Comparison of ENCODE assay signal across 8 cellular contexts in genomic region chr15:41559239-41559488, GRCh38. TPM values are rescaled to one million over a fixed set of nuclear protein-coding genes. Genes with fewer than 3 reads are reported as not detected.
A peak's percentile ranks its signal among the peaks of the same experiment; 100 is the strongest.
DNase-seq lines count a peak whose midpoint lies in the region; ATAC-seq, FAIRE-seq and TF ChIP-seq lines count a peak whose summit lies in the region.

No MANE protein-coding gene starts in this region.

- no peak for TF ChIP-seq RAD21 in H1 (IDR thresholded peaks at IDR 0.05 in 1 of 2, conservative IDR thresholded peaks at IDR 0.05 in 1 of 2; ENCODE audit: low read depth in 2 of 2, low read length in 2 of 2)

- no peak overlapping the region for H2BK20ac ChIP-seq in H1 (ENCODE audit: low read length)

- peak overlapping the region in 1 of 10 donors; percentile 89 for H3K4me3 Mint-ChIP-seq in naive thymus-derived CD8-positive, alpha-beta T cell

- H3K27ac ChIP-seq in ACC112 (ENCODE audit: low read depth, low read length) (no peak overlapping the region), H1 (ENCODE audit: low read depth, low read length) (no peak overlapping the region)

- peak overlapping the region; percentile 90 to 99 for H3K4me2 ChIP-seq in H1 (ENCODE audit: insufficient read depth in 1 of 2, low read depth in 2 of 2, low read length in 2 of 2)

- H4K8ac ChIP-seq in H1 (ENCODE audit: extremely low read depth, insufficient read depth, low read length), result no peak overlapping the region

- H3K9ac ChIP-seq in H1 (replicated peaks in 1 of 4; ENCODE audit: extremely low read depth in 1 of 4, low read depth in 3 of 4, low read length in 3 of 4), result peak overlapping the region in 3 of 4 experiments; percentile 60 to 88 (median 69); a peak in 5 of 7 replicates

- peaks cover 4 to 27% (median 14%) of the 10 kb centered on the region in 5 donors for H3K27me3 Mint-ChIP-seq in naive thymus-derived CD8-positive, alpha-beta T cell

- H3K23me2 ChIP-seq in H1 (ENCODE audit: low read depth, low read length), result peaks cover 9% of the 10 kb centered on the region; the same call in 1 of the 2 replicates

- H3K18ac ChIP-seq in H1 (ENCODE audit: extremely low read depth, low read length), result no peak overlapping the region; the same call in 1 of the 2 replicates

- no peak overlapping the region for H2BK15ac ChIP-seq in H1 (ENCODE audit: low read length)

- H2BK5ac ChIP-seq in H1 (ENCODE audit: low read depth, low read length), result no peak overlapping the region

- TF ChIP-seq POLR2A in H1 (IDR thresholded peaks at IDR 0.05; ENCODE audit: control extremely low read depth in 1 of 2, low read depth in 2 of 2, low read length in 2 of 2), result no peak

- no peak overlapping the region for H3K14ac ChIP-seq in H1 (ENCODE audit: insufficient read length)

- peaks cover 0 to 3% of the 10 kb centered on the region in 2 experiments for H4K20me1 ChIP-seq in H1 (replicated peaks in 1 of 2; ENCODE audit: control insufficient read depth in 1 of 2, insufficient read depth in 2 of 2, low read length in 2 of 2)

- POLR2A ChIA-PET in H1 (lab: Charles Lee; ENCODE audit: partially characterized antibody), result interaction anchor here (0.6 to 21.2 kb wide), 4 partner anchors 23 to 395 kb away, joined by 3 to 643 read pairs (median 4); no protein-coding TSS in a partner anchor
- POLR2A ChIA-PET in naive thymus-derived CD8-positive, alpha-beta T cell (lab: Charles Lee), result interaction anchor here (2.8 kb wide), 1 partner anchor 15 kb away, joined by 25 read pairs; the partner anchor contains the start of gene RPAP1

- CTCF ChIA-PET in H1 (lab: Charles Lee; ENCODE audit: partially characterized antibody), result interaction anchor here (1.0 to 1.3 kb wide), 5 partner anchors 9 to 59 kb away, joined by 3 to 8 read pairs (median 4); no protein-coding TSS in a partner anchor

- 0% methylated on average over 9 of the region's 35 CpGs; no CpG with 5 or more reads in 1 of the 2 experiments for WGBS in H1 (ENCODE audit: extremely low coverage in 1 of 2, insufficient coverage in 1 of 2, insufficient read length in 1 of 2, insufficient replicate concordance in 2 of 2, low coverage in 1 of 2, low lambda C conversion rate in 2 of 2, missing lambda C conversion rate in 1 of 2), 2 experiments

- no peaks in the 10 kb centered on the region for H3K79me2 ChIP-seq in ACC112 (ENCODE audit: control insufficient read depth, insufficient read depth, low read length, unreplicated experiment)
- H3K79me2 ChIP-seq in H1 (ENCODE audit: control insufficient read depth in 1 of 2, insufficient read depth in 2 of 2, low read length in 2 of 2), result peaks cover 0 to 21% of the 10 kb centered on the region in 2 experiments; a peak in 1 of 4 replicates

- H4K91ac ChIP-seq in H1 (replicated peaks; ENCODE audit: insufficient read length, low read length), result peak overlapping the region; percentile 58

- H2BK12ac ChIP-seq in H1 (ENCODE audit: low read depth, low read length), result no peak overlapping the region

- no peak overlapping the region for H3K27ac Mint-ChIP-seq in naive thymus-derived CD8-positive, alpha-beta T cell

- TF ChIP-seq EP300 in H1 (IDR thresholded peaks at IDR 0.05; ENCODE audit: borderline replicate concordance in 1 of 2, low read depth in 2 of 2, low read length in 2 of 2), result no peak

- H3K9me3 ChIP-seq in MG63 (no peaks in the 10 kb centered on the region), H1 (ENCODE audit: insufficient read depth in 2 of 2, low read depth in 1 of 2, low read length in 1 of 2) (no peaks in the 10 kb centered on the region)

- H3K4me1 Mint-ChIP-seq in naive thymus-derived CD8-positive, alpha-beta T cell, result peaks cover 16 to 22% (median 18%) of the 10 kb centered on the region in 4 donors

- TF ChIP-seq CTCF in H1 (IDR thresholded peaks at IDR 0.05; ENCODE audit: control extremely low read depth in 1 of 3, insufficient read depth in 1 of 3, low read depth in 1 of 3, low read length in 3 of 3), result no peak

- H4K5ac ChIP-seq in H1 (ENCODE audit: insufficient read length, low read depth, low read length), result no peak overlapping the region

- DNase-seq in MG63 (no peak), H1 (ENCODE audit: low read depth in 1 of 2, low spot score in 2 of 2) (no peak), cerebellar cortex (ENCODE audit: low spot score) (no peak), DMS 273 treated with DMSO at 0.1 percent for 48 hours (lab: John Stamatoyannopoulos, UW) (no peak)
- DNase-seq in naive thymus-derived CD8-positive, alpha-beta T cell, result peak in 1 of 10 donors; percentile 43

- no peak overlapping the region for H3K56ac ChIP-seq in H1 (replicated peaks; ENCODE audit: insufficient read length, low read depth, low read length)

- H2AFZ ChIP-seq in ACC112 (ENCODE audit: low read length, unreplicated experiment) (peak overlapping the region; percentile 97), H1 (ENCODE audit: low read length) (no peak overlapping the region)

- H3K36me3 ChIP-seq in ACC112 (ENCODE audit: insufficient read depth, low read length) (no peaks in the 10 kb centered on the region), MG63 (no peaks in the 10 kb centered on the region), H1 (ENCODE audit: control insufficient read depth in 2 of 4, insufficient read depth in 4 of 4, low read length in 3 of 4) (peaks cover 0 to 25% (median 0%) of the 10 kb centered on the region in 4 experiments; a peak in 4 of 8 replicates)

- H2BK120ac ChIP-seq in H1 (replicated peaks; ENCODE audit: low read depth, low read length), result no peak overlapping the region

- no peaks in the 10 kb centered on the region for H3K27me3 ChIP-seq in ACC112 (ENCODE audit: insufficient read depth, low read length)
- H3K27me3 ChIP-seq in MG63, result no peaks in the 10 kb centered on the region
- no peaks in the 10 kb centered on the region; a peak in 2 of 7 replicates for H3K27me3 ChIP-seq in H1 (replicated peaks in 1 of 4; ENCODE audit: control insufficient read depth in 3 of 4, extremely low read depth in 1 of 4, insufficient read depth in 3 of 4, low read length in 3 of 4)

- no peak for FAIRE-seq in H1 (lab: Jason Lieb, UNC)

- H2AK5ac ChIP-seq in H1 (ENCODE audit: low read depth, low read length), result no peak overlapping the region

- no peak overlapping the region for H3K23ac ChIP-seq in H1 (ENCODE audit: insufficient read length)

- peaks cover 18% of the 10 kb centered on the region for H3K4me1 ChIP-seq in ACC112 (ENCODE audit: control insufficient read depth, insufficient read depth, low read length, unreplicated experiment)
- H3K4me1 ChIP-seq in H1 (replicated peaks in 1 of 4; ENCODE audit: control insufficient read depth in 3 of 4, insufficient read depth in 4 of 4, low read length in 3 of 4), result peaks cover 23 to 51% (median 42%) of the 10 kb centered on the region in 4 experiments

- H3K4me3 ChIP-seq in ACC112 (ENCODE audit: low read depth, low read length) (peak overlapping the region; percentile 89), MG63 (peak overlapping the region; percentile 53), H1 (ENCODE audit: extremely low read depth in 1 of 4, insufficient read depth in 2 of 4, low read depth in 3 of 4, low read length in 4 of 4) (peak overlapping the region; percentile 61 to 96 (median 82))

- H3K79me1 ChIP-seq in H1 (ENCODE audit: low read depth, low read length), result no peaks in the 10 kb centered on the region; the same call in none of the 2 replicates

- peak; percentile 30 to 57 for ATAC-seq in naive thymus-derived CD8-positive, alpha-beta T cell
- ATAC-seq in activated CD4-positive, CD25-positive, alpha-beta regulatory T cell treated with anti-CD3 and anti-CD28 coated beads, Interleukin-2, amount 50 U/mL, for 24 hours, result no peak
- no peak for ATAC-seq in GM19023 (IDR thresholded peaks at IDR 0.05; ENCODE audit: unreplicated experiment)

- H3K36me3 Mint-ChIP-seq in naive thymus-derived CD8-positive, alpha-beta T cell, result no peaks in the 10 kb centered on the region

- H3K4ac ChIP-seq in H1 (replicated peaks; ENCODE audit: insufficient read length, low read depth, low read length), result no peak overlapping the region

- no peaks in the 10 kb centered on the region for H3K9me3 Mint-ChIP-seq in naive thymus-derived CD8-positive, alpha-beta T cell

RNA-seq across cellular contexts. Expression of gene TYRO3, which starts 0.2 kb away (rescaled TPM):
- 3.4 and 12.2 TPM in 2 replicates for total RNA-seq in MG63 (2014; rRNA removed; shearing (Covaris generic); ENCODE audit: low replicate concordance)
- 96.8 and 98.8 TPM in 2 replicates for total RNA-seq in H1 (2021; fragmentation: NEBNext Ultra II Directional; extraction: Animal tissue kit (Norgen Biotek cat#: 25700))
- polyA plus RNA-seq in H1 (2011; rRNA removed), result 82.7 and 131 TPM in 2 replicates
- polyA plus RNA-seq in H1 (2011; cell fraction: cytosol; rRNA removed), result 84.9 TPM
- polyA plus RNA-seq in H1 (2011; cell fraction: nucleus; rRNA removed), result 193 TPM
- 68.1 to 113 TPM (median 105 TPM) in 4 replicates for polyA plus RNA-seq in H1 (2012, experiment 1 of 2)
- 96.2 TPM for polyA plus RNA-seq in H1 (2012, experiment 2 of 2)
- polyA plus RNA-seq in H1 (2013, experiment 1 of 2), result 58.3 TPM
- 62.9 TPM for polyA plus RNA-seq in H1 (2013, experiment 2 of 2)
- 166 and 223 TPM in 2 replicates for polyA minus RNA-seq in H1 (2011; rRNA and poly(A)+ RNA removed)
- polyA minus RNA-seq in H1 (2011; cell fraction: cytosol; rRNA and poly(A)+ RNA removed), result 121 TPM
- polyA minus RNA-seq in H1 (2011; cell fraction: nucleus; rRNA and poly(A)+ RNA removed), result 106 TPM
- under 1 TPM in 1 of 2 experiments, not detected in 1; 0.05 TPM for total RNA-seq in naive thymus-derived CD8-positive, alpha-beta T cell
- not detected for polyA plus RNA-seq in naive thymus-derived CD8-positive, alpha-beta T cell

RNA-seq across cellular contexts. Expression of gene RPAP1, which starts 15.1 kb away (rescaled TPM):
- total RNA-seq in MG63 (2014; rRNA removed; shearing (Covaris generic); ENCODE audit: low replicate concordance), result 6.2 and 7.9 TPM in 2 replicates
- 84.3 and 86.6 TPM in 2 replicates for total RNA-seq in H1 (2021; fragmentation: NEBNext Ultra II Directional; extraction: Animal tissue kit (Norgen Biotek cat#: 25700))
- 53.3 and 85.6 TPM in 2 replicates for polyA plus RNA-seq in H1 (2011; rRNA removed)
- 27.4 TPM for polyA plus RNA-seq in H1 (2011; cell fraction: cytosol; rRNA removed)
- 76.1 TPM for polyA plus RNA-seq in H1 (2011; cell fraction: nucleus; rRNA removed)
- polyA plus RNA-seq in H1 (2012, experiment 1 of 2), result 66.6 to 76.2 TPM (median 71.2 TPM) in 4 replicates
- 72.7 TPM for polyA plus RNA-seq in H1 (2012, experiment 2 of 2)
- 46.6 TPM for polyA plus RNA-seq in H1 (2013, experiment 1 of 2)
- 43.2 TPM for polyA plus RNA-seq in H1 (2013, experiment 2 of 2)
- polyA minus RNA-seq in H1 (2011; rRNA and poly(A)+ RNA removed), result 45.1 and 58.5 TPM in 2 replicates
- 39.3 TPM for polyA minus RNA-seq in H1 (2011; cell fraction: cytosol; rRNA and poly(A)+ RNA removed)
- polyA minus RNA-seq in H1 (2011; cell fraction: nucleus; rRNA and poly(A)+ RNA removed), result 53.5 TPM
- total RNA-seq in naive thymus-derived CD8-positive, alpha-beta T cell, result 10 to 100 TPM; 59.1 to 60.0 TPM
- 10 to 100 TPM in 2 of 3 donors, 1 to 10 TPM in 1; 8.0 to 19.8 (median 12.2) TPM for polyA plus RNA-seq in naive thymus-derived CD8-positive, alpha-beta T cell

RNA-seq across cellular contexts. Expression of gene LTK, which starts 45.5 kb away (rescaled TPM):
- total RNA-seq in MG63 (2014; rRNA removed; shearing (Covaris generic); ENCODE audit: low replicate concordance), result not detected in 2 replicates
- total RNA-seq in H1 (2021; fragmentation: NEBNext Ultra II Directional; extraction: Animal tissue kit (Norgen Biotek cat#: 25700)), result 0.19 and 0.38 TPM in 2 replicates
- polyA plus RNA-seq in H1 (2011; rRNA removed), result 0.05 and 0.06 TPM in 2 replicates
- 0.18 TPM for polyA plus RNA-seq in H1 (2011; cell fraction: cytosol; rRNA removed)
- polyA plus RNA-seq in H1 (2011; cell fraction: nucleus; rRNA removed), result 0.76 TPM
- polyA plus RNA-seq in H1 (2012, experiment 1 of 2), result 0.13 to 0.39 TPM (median 0.19 TPM) in 3 of 4 replicates, not detected in the other
- 0.14 TPM for polyA plus RNA-seq in H1 (2012, experiment 2 of 2)
- 0.14 TPM for polyA plus RNA-seq in H1 (2013, experiment 1 of 2)
- 0.09 TPM for polyA plus RNA-seq in H1 (2013, experiment 2 of 2)
- polyA minus RNA-seq in H1 (2011; rRNA and poly(A)+ RNA removed), result not detected in 2 replicates
- not detected for polyA minus RNA-seq in H1 (2011; cell fraction: cytosol; rRNA and poly(A)+ RNA removed)
- not detected for polyA minus RNA-seq in H1 (2011; cell fraction: nucleus; rRNA and poly(A)+ RNA removed)
- total RNA-seq in naive thymus-derived CD8-positive, alpha-beta T cell, result under 1 TPM; 0.18 to 0.22 TPM
- polyA plus RNA-seq in naive thymus-derived CD8-positive, alpha-beta T cell, result not detected

Comparison
In these comparisons a context has a peak if more than half of its experiments do, and no peak if none do; other contexts are left out.
1. ATAC-seq: peak in naive thymus-derived CD8-positive, alpha-beta T cell (2 of 2); none in activated CD4-positive, CD25-positive, alpha-beta regulatory T cell treated with anti-CD3 and anti-CD28 coated beads, Interleukin-2, amount 50 U/mL, for 24 hours (0 of 2) and GM19023 (single experiment).
2. Peak in every context shown above with its lines, with median percentiles within 50 percentile points of each other: H3K4me3 ChIP-seq.